Comparison of ENCODE assay signal across 20 cellular contexts in genomic region chr2:223104336-223104735, GRCh38. TPM values are rescaled to one million over a fixed set of nuclear protein-coding genes. Genes with fewer than 3 reads are reported as not detected.
A peak's percentile ranks its signal among the peaks of the same experiment; 100 is the strongest.
DNase-seq lines count a peak whose midpoint lies in the region; ATAC-seq and TF ChIP-seq lines count a peak whose summit lies in the region.
"Had no signal": no experiment of that assay in that cellular context is flagged by ENCODE, and none has a peak within 500 bp of the region (broad histone marks: within the 10 kb centered on the region; RNA-seq: fewer than 3 reads in every experiment).

No MANE protein-coding gene starts in this region.

- H3K79me2 ChIP-seq in KMS-11 (ENCODE audit: insufficient read depth, low read depth), result no peaks in the 10 kb centered on the region

- H3K9ac ChIP-seq in KMS-11, result no peak overlapping the region

- H3K4me1 ChIP-seq in A673 (ENCODE audit: insufficient read depth, low read length, poor library complexity, severe bottlenecking) (peaks cover 36% of the 10 kb centered on the region), KMS-11 (ENCODE audit: low read depth, poor library complexity, severe bottlenecking) (peaks cover 48% of the 10 kb centered on the region)

- H3K9me3 ChIP-seq in A673 (ENCODE audit: low read depth, low read length, poor library complexity, severe bottlenecking), result no peaks in the 10 kb centered on the region

- H2AFZ ChIP-seq in KMS-11 (ENCODE audit: low read depth), result no peak overlapping the region

- H3K4me3 ChIP-seq in A673 (ENCODE audit: low read depth, low read length, poor library complexity, severe bottlenecking) (no peak overlapping the region), KMS-11 (IDR thresholded peaks at IDR 0.05; ENCODE audit: insufficient read depth, low read depth, low read length) (no peak overlapping the region), astrocyte of the spinal cord (ENCODE audit: low read depth, low read length) (no peak overlapping the region)

- no peak for ATAC-seq in stimulated activated naive CD8-positive, alpha-beta T cell treated with anti-CD3 and anti-CD28 coated beads, Interleukin-15, Interleukin-2, amounts not matched to agents 100 U/mL and 50 U/mL, for 24 hours
- ATAC-seq in HG02571 (IDR thresholded peaks at IDR 0.05; ENCODE audit: unreplicated experiment), result no peak
- ATAC-seq: HepG2, SK-N-SH treated with all-trans-retinoic acid at 6 μM for 48 hours had no signal

- CTCF ChIA-PET in A673 (lab: Charles Lee), result no interaction called here

- H3K27me3 ChIP-seq in A673 (replicated peaks; ENCODE audit: insufficient read depth, low read depth, low read length, poor library complexity) (no peaks in the 10 kb centered on the region), KMS-11 (ENCODE audit: insufficient read depth, low read depth) (peaks cover 4% of the 10 kb centered on the region; the same call in 1 of the 2 replicates)

- TF ChIP-seq CTCF in A673 (conservative IDR thresholded peaks at IDR 0.05; ENCODE audit: low read depth, low read length) (no peak), KMS-11 (conservative IDR thresholded peaks at IDR 0.05; ENCODE audit: low read depth, low read length) (no peak), astrocyte of the spinal cord (IDR thresholded peaks at IDR 0.05; ENCODE audit: low read depth, low read length) (no peak)

- H3K27ac ChIP-seq in A673 (ENCODE audit: low read depth, low read length, poor library complexity, severe bottlenecking) (peak overlapping the region; percentile 12), KMS-11 (no peak overlapping the region; the same call in 1 of the 2 replicates)

- DNase-seq in A673 (ENCODE audit: low spot score), result no peak
- DNase-seq in NOMO-1 treated with DMSO at 0.1 percent for 48 hours (lab: John Stamatoyannopoulos, UW; ENCODE audit: unreplicated experiment), result peak; percentile 75
- peak; percentile 36 for DNase-seq in astrocyte of the spinal cord (ENCODE audit: low read depth, low spot score)
- no peak for DNase-seq in HCEC 1CT
- DNase-seq in stimulated activated naive CD8-positive, alpha-beta T cell treated with anti-CD3 and anti-CD28 coated beads, Interleukin-15, Interleukin-2, amounts not matched to agents 100 U/mL and 50 U/mL, for 24 hours, result no peak
- DNase-seq in HUDEP-2 (lab: John Stamatoyannopoulos, UW; ENCODE audit: unreplicated experiment in 76 of 76), result no peak
- DNase-seq: GDM1, KG1, NCI-H1092 treated with DMSO at 0.1 percent for 48 hours, NCI-H1436 treated with DMSO at 0.1 percent for 48 hours, NCI-H1930, NCI-H2171, NCI-H526, SIG-M5, T-helper 1 cell had no signal

- H3K4me2 ChIP-seq in KMS-11, result peak overlapping the region; percentile 53

- intact Hi-C loops in A673 (cut with micrococcal nuclease; ENCODE audit: unreplicated experiment), result loop anchor here (5.0 kb wide), 1 partner anchor 132 kb away; no protein-coding TSS in a partner anchor

- in situ Hi-C loops in astrocyte of the spinal cord (cut with HindIII; ENCODE audit: low sequenced_read_pairs), result no loop called here

- BruUV-seq in A673 (replicated peaks; lab: Mats Ljungman, UMichigan), result no TSS peak

- no peaks in the 10 kb centered on the region for H4K20me1 ChIP-seq in KMS-11 (ENCODE audit: insufficient read depth)

- POLR2A ChIA-PET in A673 (lab: Charles Lee; ENCODE audit: low non-redundant PET), result no interaction called here

- no peaks in the 10 kb centered on the region for H3K36me3 ChIP-seq in A673 (ENCODE audit: insufficient read depth, low read length, poor library complexity, severe bottlenecking)
- no peaks in the 10 kb centered on the region for H3K36me3 ChIP-seq in KMS-11 (ENCODE audit: insufficient read depth)

RNA-seq across cellular contexts. Expression of gene KCNE4, which starts 52.3 kb away (rescaled TPM):
- 68.0 and 82.5 TPM in 2 replicates for total RNA-seq in A673 (2021)
- total RNA-seq: B cell, HepG2 had no signal

Comparison
In these comparisons a context has a peak if more than half of its experiments do, and no peak if none do; other contexts are left out.
1. DNase-seq: peak in NOMO-1 treated with DMSO at 0.1 percent for 48 hours (single experiment) and astrocyte of the spinal cord (single experiment); none in A673 (single experiment), HCEC 1CT (single experiment), stimulated activated naive CD8-positive, alpha-beta T cell treated with anti-CD3 and anti-CD28 coated beads, Interleukin-15, Interleukin-2, amounts not matched to agents 100 U/mL and 50 U/mL, for 24 hours (single experiment) and HUDEP-2 (0 of 76).